ENCODE assay signal across 11 cellular contexts in the genomic region with DNA sequence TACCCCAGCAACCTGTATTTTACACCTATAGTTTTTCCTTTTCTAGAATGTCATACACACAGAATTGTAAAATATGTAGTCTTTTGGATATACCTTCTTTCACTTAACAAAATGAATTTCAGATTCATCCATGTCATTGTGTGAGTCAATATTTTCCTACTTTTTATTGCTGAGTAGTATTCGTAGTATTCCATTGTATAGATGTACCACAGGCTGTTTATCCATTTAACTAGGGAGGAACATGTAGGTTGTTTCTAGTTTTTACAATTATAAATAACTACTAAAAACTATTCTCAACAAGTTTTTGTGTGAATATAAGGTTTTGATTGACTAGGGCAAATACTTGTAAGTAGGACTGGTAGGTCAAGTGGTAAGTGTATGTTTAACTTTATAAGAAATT.
"Had no signal": no experiment of that assay in that cellular context is flagged by ENCODE, and none has a peak within 500 bp of the region (broad histone marks: within the 10 kb centered on the region; RNA-seq: fewer than 3 reads in every experiment).

No MANE protein-coding gene starts in this region.

- H3K27ac ChIP-seq: GM23248 had no signal

- H3K4me3 ChIP-seq: GM23248, GM23338, HAP-1 had no signal

- DNase-seq: GM23248, GOT3, H7, H9, HCEC 1CT, HFFc6 had no signal

- H2AFZ ChIP-seq: GM23248, GM23338 had no signal

- FAIRE-seq: H1, H54 had no signal

- H3K4me1 ChIP-seq: HAP-1 had no signal

- H3K36me3 ChIP-seq: HAP-1 had no signal

- ATAC-seq: GM23338, HCT116 had no signal

- H3K9ac ChIP-seq: GM23248 had no signal

- H3K9me3 ChIP-seq: HAP-1 had no signal

- H3K4me2 ChIP-seq: GM23338 had no signal
